18 cellular contexts compared by ENCODE assay signal in the genomic region with DNA sequence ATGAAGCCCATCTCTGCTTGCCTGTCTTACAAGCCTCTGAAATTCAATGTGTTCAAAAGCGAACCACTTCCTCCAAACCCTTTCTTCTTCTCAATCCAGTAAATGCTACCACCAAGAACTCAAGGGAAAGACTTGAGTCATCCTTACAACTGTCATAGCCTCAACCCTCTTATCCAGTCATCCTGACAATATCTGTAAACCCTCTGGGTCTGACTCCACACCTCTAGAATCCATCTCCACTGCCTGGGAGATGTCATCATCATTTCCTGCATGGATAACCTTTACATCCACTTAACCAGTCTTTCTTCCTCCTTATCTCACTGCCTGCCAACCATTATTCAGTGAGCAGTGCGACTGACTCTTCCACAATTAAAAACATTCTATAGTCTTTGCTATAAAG.
A peak's percentile ranks its signal among the peaks of the same experiment; 100 is the strongest.
DNase-seq lines count a peak whose midpoint lies in the region; ATAC-seq, FAIRE-seq and TF ChIP-seq lines count a peak whose summit lies in the region.
"Had no signal": no experiment of that assay in that cellular context is flagged by ENCODE, and none has a peak within 500 bp of the region (broad histone marks: within the 10 kb centered on the region; RNA-seq: fewer than 3 reads in every experiment).

No MANE protein-coding gene starts in this region.

- H3K9me1 ChIP-seq in K562 (ENCODE audit: control insufficient read depth, insufficient read depth, low read length) = no peaks in the 10 kb centered on the region

- DNase-seq in Caki2 (ENCODE audit: low read depth) (peak; percentile 64), K562 (ENCODE audit: extremely low read depth in 1 of 4, low spot score in 3 of 4) (peak in 2 of 4 experiments; percentile 14 to 18), kidney glomerular epithelial cell (lab: John Stamatoyannopoulos, UW) (peak; percentile 67), UCSD-AML1 (lab: John Stamatoyannopoulos, UW; ENCODE audit: unreplicated experiment) (no peak)
- peak; percentile 12 for DNase-seq in Jurkat, Clone E6-1 (ENCODE audit: low read depth, low spot score)
- DNase-seq in activated naive CD4-positive, alpha-beta T cell treated with anti-CD3 and anti-CD28 coated beads, Interleukin-2, amount 10 ng/mL, durations not matched to agents 7 days and 5 days = no peak
- DNase-seq: activated CD4-positive, alpha-beta T cell treated with anti-CD3 and anti-CD28 coated beads, Interleukin-2, amount 10 ng/mL, durations not matched to agents 7 days and 5 days; activated T-cell treated with anti-CD3 and anti-CD28 coated beads, Interleukin-2, amount 50 U/mL, for 48 hours; body of pancreas; CD4-positive, CD25-positive, alpha-beta regulatory T cell; effector memory CD4-positive, alpha-beta T cell; left ventricle myocardium inferior; NCI-H1092 treated with DMSO at 0.1 percent for 48 hours; right lobe of liver; stimulated activated naive CD8-positive, alpha-beta T cell treated with anti-CD3 and anti-CD28 coated beads, Interleukin-15, Interleukin-2, amounts not matched to agents 100 U/mL and 50 U/mL, for 24 hours had no signal

- no peak overlapping the region for H3K9ac ChIP-seq in K562 (ENCODE audit: insufficient read depth in 1 of 2, low read depth in 2 of 2, low read length in 2 of 2)

- BruUV-seq in K562 (replicated peaks; lab: Mats Ljungman, UMichigan) = no TSS peak

- no peaks in the 10 kb centered on the region for H3K4me1 Mint-ChIP-seq in activated naive CD4-positive, alpha-beta T cell treated with anti-CD3 and anti-CD28 coated beads, Interleukin-2, amount 10 ng/mL, durations not matched to agents 7 days and 5 days
- H3K4me1 Mint-ChIP-seq: activated CD4-positive, alpha-beta T cell treated with anti-CD3 and anti-CD28 coated beads, Interleukin-2, amount 10 ng/mL, durations not matched to agents 7 days and 5 days; CD4-positive, CD25-positive, alpha-beta regulatory T cell had no signal

- no peak overlapping the region for H3K27ac ChIP-seq in K562 (ENCODE audit: extremely low read depth, low read depth, low read length)
- H3K27ac ChIP-seq: body of pancreas, left ventricle myocardium inferior, right lobe of liver had no signal

- H3K9me3 ChIP-seq in K562 (replicated peaks; ENCODE audit: control insufficient read depth, insufficient read depth, low read depth, low read length) = no peaks in the 10 kb centered on the region
- H3K9me3 ChIP-seq: body of pancreas, right lobe of liver had no signal

- no peak for TF ChIP-seq CTCF in K562 (IDR thresholded peaks at IDR 0.05 in 2 of 3, conservative IDR thresholded peaks at IDR 0.05 in 1 of 3; ENCODE audit: insufficient read depth in 2 of 3, low read depth in 1 of 3, low read length in 3 of 3)

- no peak overlapping the region for H3K4me2 ChIP-seq in K562 (ENCODE audit: insufficient read depth, low read length)

- H3K27ac Mint-ChIP-seq in activated naive CD4-positive, alpha-beta T cell treated with anti-CD3 and anti-CD28 coated beads, Interleukin-2, amount 10 ng/mL, durations not matched to agents 7 days and 5 days = no peak overlapping the region
- H3K27ac Mint-ChIP-seq: activated CD4-positive, alpha-beta T cell treated with anti-CD3 and anti-CD28 coated beads, Interleukin-2, amount 10 ng/mL, durations not matched to agents 7 days and 5 days; CD4-positive, CD25-positive, alpha-beta regulatory T cell; natural killer cell treated with Interleukin-12 subunit alpha and Interleukin-12 subunit beta and Interleukin-15 and Interleukin-18, amount 100 ng/mL, for 72 hours had no signal

- H3K36me3 Mint-ChIP-seq in activated naive CD4-positive, alpha-beta T cell treated with anti-CD3 and anti-CD28 coated beads, Interleukin-2, amount 10 ng/mL, durations not matched to agents 7 days and 5 days = no peaks in the 10 kb centered on the region
- H3K36me3 Mint-ChIP-seq: CD4-positive, CD25-positive, alpha-beta regulatory T cell; natural killer cell treated with Interleukin-12 subunit alpha and Interleukin-12 subunit beta and Interleukin-15 and Interleukin-18, amount 100 ng/mL, for 72 hours had no signal

- TF ChIP-seq POLR2A in K562 (conservative IDR thresholded peaks at IDR 0.05) = no peak

- peaks cover 3% of the 10 kb centered on the region for H3K27me3 Mint-ChIP-seq in activated naive CD4-positive, alpha-beta T cell treated with anti-CD3 and anti-CD28 coated beads, Interleukin-2, amount 10 ng/mL, durations not matched to agents 7 days and 5 days

- POLR2A ChIA-PET in K562 (lab: Yijun Ruan, JAX) = no interaction called here

- H3K36me3 ChIP-seq in K562 (ENCODE audit: control insufficient read depth, insufficient read depth, low read length) = no peaks in the 10 kb centered on the region
- H3K36me3 ChIP-seq: left ventricle myocardium inferior, right lobe of liver had no signal

- peak in 1 of 2 experiments; percentile 12; a peak in 1 of 4 replicates for TF ChIP-seq RAD21 in K562 (CRISPR knock-in tag; conservative IDR thresholded peaks at IDR 0.05 in 1 of 2, IDR thresholded peaks at IDR 0.05 in 1 of 2)

- 0% methylated on average over 2 of the region's 2 CpGs for WGBS in K562 (ENCODE audit: insufficient coverage, low coverage, missing lambda C conversion rate)

- CTCF ChIA-PET in K562 (lab: Yijun Ruan, JAX; ENCODE audit: low intra/inter-chr PET ratio) = no interaction called here
- CTCF ChIA-PET in activated naive CD4-positive, alpha-beta T cell treated with anti-CD3 and anti-CD28 coated beads, Interleukin-2, amount 10 ng/mL, durations not matched to agents 7 days and 5 days (lab: Charles Lee) = no interaction called here

- no peaks in the 10 kb centered on the region for H3K9me3 Mint-ChIP-seq in activated naive CD4-positive, alpha-beta T cell treated with anti-CD3 and anti-CD28 coated beads, Interleukin-2, amount 10 ng/mL, durations not matched to agents 7 days and 5 days
- H3K9me3 Mint-ChIP-seq: natural killer cell treated with Interleukin-12 subunit alpha and Interleukin-12 subunit beta and Interleukin-15 and Interleukin-18, amount 100 ng/mL, for 72 hours had no signal

- H3K4me1 ChIP-seq in K562 (replicated peaks in 1 of 2; ENCODE audit: control insufficient read depth in 2 of 2, insufficient read depth in 2 of 2, low read length in 2 of 2) = peaks cover 0 to 7% of the 10 kb centered on the region in 2 experiments; a peak in 2 of 5 replicates
- H3K4me1 ChIP-seq: left ventricle myocardium inferior had no signal

- no peak for ATAC-seq in K562
- ATAC-seq in GM19463 (IDR thresholded peaks at IDR 0.05; ENCODE audit: unreplicated experiment) = no peak
- ATAC-seq in GM19455 (IDR thresholded peaks at IDR 0.05; ENCODE audit: unreplicated experiment) = no peak
- ATAC-seq: body of pancreas; natural killer cell treated with Interleukin-12 subunit alpha and Interleukin-12 subunit beta and Interleukin-15 and Interleukin-18, amount 100 ng/mL, for 72 hours; right lobe of liver; stimulated activated naive CD8-positive, alpha-beta T cell treated with anti-CD3 and anti-CD28 coated beads, Interleukin-15, Interleukin-2, amounts not matched to agents 100 U/mL and 50 U/mL, for 24 hours had no signal

- TF ChIP-seq EP300 in K562 (IDR thresholded peaks at IDR 0.05; ENCODE audit: low read length) = no peak; the same call in none of the 2 replicates

- no peak overlapping the region for H2AFZ ChIP-seq in K562 (ENCODE audit: low read depth, low read length)

- no peak overlapping the region for H3K4me3 Mint-ChIP-seq in activated naive CD4-positive, alpha-beta T cell treated with anti-CD3 and anti-CD28 coated beads, Interleukin-2, amount 10 ng/mL, durations not matched to agents 7 days and 5 days
- H3K4me3 Mint-ChIP-seq: activated CD4-positive, alpha-beta T cell treated with anti-CD3 and anti-CD28 coated beads, Interleukin-2, amount 10 ng/mL, durations not matched to agents 7 days and 5 days; CD4-positive, CD25-positive, alpha-beta regulatory T cell; natural killer cell treated with Interleukin-12 subunit alpha and Interleukin-12 subunit beta and Interleukin-15 and Interleukin-18, amount 100 ng/mL, for 72 hours had no signal

- H4K20me1 ChIP-seq in K562 (replicated peaks; ENCODE audit: control insufficient read depth, insufficient read depth, low read length) = no peaks in the 10 kb centered on the region

- intact Hi-C loops in K562 (cut with micrococcal nuclease) = no loop called here

- in situ Hi-C loops in Caki2 (cut with HindIII; ENCODE audit: low pct_unique_long_range_greater_than_20kb, low sequenced_read_pairs) = no loop called here
- in situ Hi-C loops in K562 (cut with MboI) = no loop called here

- no peak overlapping the region for H3K4me3 ChIP-seq in Jurkat, Clone E6-1 (ENCODE audit: low read length)
- no peak overlapping the region for H3K4me3 ChIP-seq in K562
- H3K4me3 ChIP-seq: body of pancreas, left ventricle myocardium inferior, right lobe of liver had no signal

- FAIRE-seq in K562 (lab: Jason Lieb, UNC) = no peak

- no peaks in the 10 kb centered on the region for H3K79me2 ChIP-seq in K562 (ENCODE audit: control insufficient read depth, insufficient read depth, low read length)

- no peaks in the 10 kb centered on the region; a peak in 1 of 5 replicates for H3K27me3 ChIP-seq in K562 (ENCODE audit: control insufficient read depth in 2 of 2, insufficient read depth in 2 of 2, low read length in 2 of 2)
- H3K27me3 ChIP-seq: body of pancreas, right lobe of liver had no signal

TF ChIP-seq in K562, 482 proteins besides CTCF, POLR2A, EP300 and RAD21 (continues in another document):
- TF ChIP-seq JUN (IDR thresholded peaks at IDR 0.05; ENCODE audit: borderline replicate concordance, low read depth, low read length) = peak; percentile 29; the same call in 1 of the 2 replicates
- no peak for TF ChIP-seq JUN (CRISPR knock-in tag; IDR thresholded peaks at IDR 0.05; ENCODE audit: borderline replicate concordance)
- TF ChIP-seq ZNF76 (CRISPR knock-in tag; IDR thresholded peaks at IDR 0.05; ENCODE audit: borderline replicate concordance) = no peak
- no peak for TF ChIP-seq PPARD (CRISPR knock-in tag; IDR thresholded peaks at IDR 0.05)
- TF ChIP-seq POLR2AphosphoS5 (IDR thresholded peaks at IDR 0.05; ENCODE audit: control insufficient read depth, insufficient read depth, low read depth, low read length) = no peak
- TF ChIP-seq TRIM24 (IDR thresholded peaks at IDR 0.05) = peak; percentile 29 to 32; a peak in 2 of 4 replicates
- TF ChIP-seq CBFA2T3 (IDR thresholded peaks at IDR 0.05) = 0 out of 2 replicates have a peak, but pooled peaks have one; percentile 8
- TF ChIP-seq, protein P1, sequence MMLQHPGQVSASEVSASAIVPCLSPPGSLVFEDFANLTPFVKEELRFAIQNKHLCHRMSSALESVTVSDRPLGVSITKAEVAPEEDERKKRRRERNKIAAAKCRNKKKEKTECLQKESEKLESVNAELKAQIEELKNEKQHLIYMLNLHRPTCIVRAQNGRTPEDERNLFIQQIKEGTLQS (IDR thresholded peaks at IDR 0.05) = peak; percentile 92
- TF ChIP-seq, protein P1 (CRISPR knock-in tag; conservative IDR thresholded peaks at IDR 0.05) = no peak
- no peak for TF ChIP-seq NFIX (CRISPR knock-in tag; IDR thresholded peaks at IDR 0.05; ENCODE audit: low read depth)
- no peak for TF ChIP-seq LEF1 (IDR thresholded peaks at IDR 0.05)
- peak; percentile 12; the same call in 1 of the 2 replicates for TF ChIP-seq ATF7 (IDR thresholded peaks at IDR 0.05)

Comparison
In these comparisons a context has a peak if more than half of its experiments do, and no peak if none do; other contexts are left out.
1. DNase-seq: peak in Caki2 (single experiment), Jurkat, Clone E6-1 (single experiment) and kidney glomerular epithelial cell (single experiment); none in activated naive CD4-positive, alpha-beta T cell treated with anti-CD3 and anti-CD28 coated beads, Interleukin-2, amount 10 ng/mL, durations not matched to agents 7 days and 5 days (single experiment) and UCSD-AML1 (single experiment).